In the genomic region with DNA sequence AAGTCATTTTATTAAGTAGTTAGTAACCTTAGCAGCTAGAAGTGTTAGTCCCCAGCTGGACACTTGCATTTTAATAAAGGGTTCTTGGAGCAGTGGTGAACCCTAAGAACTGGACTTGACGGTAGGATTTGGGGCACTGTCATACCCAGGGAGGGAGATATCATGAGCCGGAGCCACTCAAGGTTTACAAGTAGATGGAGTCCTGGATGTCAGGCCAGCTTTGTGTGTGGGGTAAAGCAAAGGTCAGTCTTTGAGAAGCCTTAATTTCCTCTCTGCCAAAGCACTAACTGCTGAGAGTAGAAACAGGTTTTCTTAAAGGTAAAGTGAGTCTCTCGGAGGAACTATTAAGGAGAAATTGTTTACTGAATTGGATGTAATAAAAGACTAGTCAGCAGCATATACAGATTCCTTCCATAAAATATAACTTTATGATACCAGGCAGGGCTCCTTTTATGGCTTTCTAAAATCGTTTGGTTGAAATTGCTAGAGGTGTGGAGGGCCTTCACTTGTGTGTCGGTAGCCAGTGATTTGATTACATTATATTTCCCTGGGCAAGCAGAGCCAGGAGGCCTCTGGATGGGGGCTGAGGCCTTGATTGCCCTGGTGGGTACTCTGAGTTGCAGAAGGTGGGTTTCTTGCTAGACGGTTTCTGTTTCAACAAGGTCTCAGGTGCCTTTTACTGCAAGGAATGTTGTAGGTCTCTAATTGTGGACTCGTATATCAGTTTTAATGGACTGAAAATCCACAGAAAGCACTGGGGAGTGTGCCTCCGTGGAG, we compare ENCODE assay signal across 23 cellular contexts. TPM values are rescaled to one million over a fixed set of nuclear protein-coding genes. Genes with fewer than 3 reads are reported as not detected.
DNase-seq lines count a peak whose midpoint lies in the region; ATAC-seq and TF ChIP-seq lines count a peak whose summit lies in the region.
"Had no signal": no experiment of that assay in that cellular context is flagged by ENCODE, and none has a peak within 500 bp of the region (broad histone marks: within the 10 kb centered on the region; RNA-seq: fewer than 3 reads in every experiment).

No MANE protein-coding gene starts in this region.

- DNase-seq in natural killer cell (no peak), nephron progenitor cell (no peak), Caco-2 (no peak), CD1c-positive myeloid dendritic cell (ENCODE audit: extremely low spot score) (no peak)
- DNase-seq in natural killer cell treated with Interleukin-12 subunit alpha and Interleukin-12 subunit beta and Interleukin-15 and Interleukin-18, amount 100 ng/mL, for 72 hours (ENCODE audit: low spot score), result no peak
- DNase-seq in central memory CD8-positive, alpha-beta T cell (ENCODE audit: low spot score in 2 of 2), result no peak
- DNase-seq: activated CD8-positive, alpha-beta memory T cell treated with anti-CD3 and anti-CD28 coated beads for 24 hours; CD4-positive, alpha-beta T cell; GDM1; HCEC 1CT; MM.1S; naive thymus-derived CD4-positive, alpha-beta T cell; NCI-H1436; NCI-H2107; NCI-H510A treated with DMSO at 0.1 percent for 48 hours had no signal

- H3K9me3 Mint-ChIP-seq in natural killer cell, result no peaks in the 10 kb centered on the region
- H3K9me3 Mint-ChIP-seq in natural killer cell treated with Interleukin-12 subunit alpha and Interleukin-12 subunit beta and Interleukin-15 and Interleukin-18, amount 100 ng/mL, for 72 hours, result no peaks in the 10 kb centered on the region
- H3K9me3 Mint-ChIP-seq in central memory CD8-positive, alpha-beta T cell, result no peaks in the 10 kb centered on the region
- no peaks in the 10 kb centered on the region for H3K9me3 Mint-ChIP-seq in nephron progenitor cell
- no peaks in the 10 kb centered on the region for H3K9me3 Mint-ChIP-seq in Caco-2 (ENCODE audit: unreplicated experiment)
- H3K9me3 Mint-ChIP-seq: CD4-positive, alpha-beta T cell; memory B cell; naive thymus-derived CD4-positive, alpha-beta T cell; T-helper 1 cell treated with Interleukin-12 subunit alpha and Interleukin-12 subunit beta and Interleukin-4 antibody, amounts not matched to agents 30 μg/mL and 1 μg/mL, for 36 hours had no signal

- H3K27me3 Mint-ChIP-seq in natural killer cell (ENCODE audit: low read depth in 2 of 2) (no peaks in the 10 kb centered on the region), nephron progenitor cell (ENCODE audit: low read depth, poor library complexity) (peaks cover 7% of the 10 kb centered on the region), Caco-2 (ENCODE audit: insufficient read depth, unreplicated experiment) (no peaks in the 10 kb centered on the region)
- no peaks in the 10 kb centered on the region for H3K27me3 Mint-ChIP-seq in natural killer cell treated with Interleukin-12 subunit alpha and Interleukin-12 subunit beta and Interleukin-15 and Interleukin-18, amount 100 ng/mL, for 72 hours
- H3K27me3 Mint-ChIP-seq in central memory CD8-positive, alpha-beta T cell, result no peaks in the 10 kb centered on the region
- H3K27me3 Mint-ChIP-seq: CD4-positive, alpha-beta T cell; memory B cell; naive thymus-derived CD4-positive, alpha-beta T cell had no signal

- intact Hi-C loops in natural killer cell (cut with micrococcal nuclease), result no loop called here
- intact Hi-C loops in Caco-2 (cut with micrococcal nuclease; ENCODE audit: unreplicated experiment), result no loop called here

- CTCF ChIA-PET in Caco-2 (lab: Charles Lee), result no interaction called here

- BruUV-seq in Caco-2 (replicated peaks; lab: Mats Ljungman, UMichigan), result no TSS peak

- POLR2A ChIA-PET in Caco-2 (lab: Charles Lee), result no interaction called here

- no peaks in the 10 kb centered on the region for H3K36me3 ChIP-seq in Caco-2 (ENCODE audit: control insufficient read depth, insufficient read depth, low read length)
- H3K36me3 ChIP-seq: SJSA1 had no signal

- H3K9me3 ChIP-seq in Caco-2, result no peaks in the 10 kb centered on the region
- H3K9me3 ChIP-seq: gastroesophageal sphincter, SJSA1 had no signal

- H3K4me3 Mint-ChIP-seq in natural killer cell (no peak overlapping the region), nephron progenitor cell (no peak overlapping the region), Caco-2 (ENCODE audit: unreplicated experiment) (no peak overlapping the region)
- no peak overlapping the region for H3K4me3 Mint-ChIP-seq in natural killer cell treated with Interleukin-12 subunit alpha and Interleukin-12 subunit beta and Interleukin-15 and Interleukin-18, amount 100 ng/mL, for 72 hours
- no peak overlapping the region for H3K4me3 Mint-ChIP-seq in central memory CD8-positive, alpha-beta T cell
- H3K4me3 Mint-ChIP-seq: CD4-positive, alpha-beta T cell; memory B cell; T-helper 1 cell treated with Interleukin-12 subunit alpha and Interleukin-12 subunit beta and Interleukin-4 antibody, amounts not matched to agents 30 μg/mL and 1 μg/mL, for 36 hours had no signal

- ATAC-seq in natural killer cell, result no peak
- no peak for ATAC-seq in natural killer cell treated with Interleukin-12 subunit alpha and Interleukin-12 subunit beta and Interleukin-15 and Interleukin-18, amount 100 ng/mL, for 72 hours
- no peak for ATAC-seq in central memory CD8-positive, alpha-beta T cell (replicated peaks; ENCODE audit: extremely low read depth, poor library complexity, severe bottlenecking)
- no peak for ATAC-seq in HG02870 (IDR thresholded peaks at IDR 0.05; ENCODE audit: unreplicated experiment)
- ATAC-seq: gastroesophageal sphincter; naive thymus-derived CD4-positive, alpha-beta T cell had no signal

- no peak overlapping the region for H3K4me3 ChIP-seq in Caco-2 (ENCODE audit: low read depth, low read length)
- H3K4me3 ChIP-seq: coronary artery, gastroesophageal sphincter, SJSA1 had no signal

- peaks cover 8% of the 10 kb centered on the region for H3K4me1 ChIP-seq in Caco-2
- H3K4me1 ChIP-seq: parathyroid adenoma, SJSA1 had no signal

- no peaks in the 10 kb centered on the region for H3K27me3 ChIP-seq in Caco-2 (replicated peaks; ENCODE audit: control insufficient read depth, insufficient read depth, low read length)
- H3K27me3 ChIP-seq: gastroesophageal sphincter, SJSA1 had no signal

- H3K27ac Mint-ChIP-seq in natural killer cell, result peak overlapping the region; percentile 9 to 13
- peak overlapping the region in 1 of 2 donors; percentile 54 for H3K27ac Mint-ChIP-seq in natural killer cell treated with Interleukin-12 subunit alpha and Interleukin-12 subunit beta and Interleukin-15 and Interleukin-18, amount 100 ng/mL, for 72 hours
- peak overlapping the region; percentile 80 for H3K27ac Mint-ChIP-seq in central memory CD8-positive, alpha-beta T cell (ENCODE audit: low read depth)
- H3K27ac Mint-ChIP-seq in nephron progenitor cell, result peak overlapping the region; percentile 17
- H3K27ac Mint-ChIP-seq in Caco-2 (ENCODE audit: unreplicated experiment), result no peak overlapping the region
- H3K27ac Mint-ChIP-seq: memory B cell; T-helper 1 cell treated with Interleukin-12 subunit alpha and Interleukin-12 subunit beta and Interleukin-4 antibody, amounts not matched to agents 30 μg/mL and 1 μg/mL, for 36 hours had no signal

- H3K36me3 Mint-ChIP-seq in natural killer cell, result peaks cover 9% of the 10 kb centered on the region
- H3K36me3 Mint-ChIP-seq in natural killer cell treated with Interleukin-12 subunit alpha and Interleukin-12 subunit beta and Interleukin-15 and Interleukin-18, amount 100 ng/mL, for 72 hours, result peaks cover 17% of the 10 kb centered on the region
- H3K36me3 Mint-ChIP-seq in central memory CD8-positive, alpha-beta T cell (ENCODE audit: insufficient read depth), result peaks cover 25% of the 10 kb centered on the region
- H3K36me3 Mint-ChIP-seq in nephron progenitor cell (ENCODE audit: low read depth), result no peaks in the 10 kb centered on the region
- H3K36me3 Mint-ChIP-seq in Caco-2 (ENCODE audit: insufficient read depth, unreplicated experiment), result no peaks in the 10 kb centered on the region
- H3K36me3 Mint-ChIP-seq: brain had no signal

- H3K4me1 Mint-ChIP-seq in natural killer cell, result peaks cover 50 to 54% of the 10 kb centered on the region in 2 donors
- peaks cover 49 to 52% of the 10 kb centered on the region in 2 donors for H3K4me1 Mint-ChIP-seq in natural killer cell treated with Interleukin-12 subunit alpha and Interleukin-12 subunit beta and Interleukin-15 and Interleukin-18, amount 100 ng/mL, for 72 hours (ENCODE audit: low read depth in 2 of 2)
- H3K4me1 Mint-ChIP-seq in central memory CD8-positive, alpha-beta T cell, result peaks cover 53% of the 10 kb centered on the region
- peaks cover 19% of the 10 kb centered on the region for H3K4me1 Mint-ChIP-seq in nephron progenitor cell
- no peaks in the 10 kb centered on the region for H3K4me1 Mint-ChIP-seq in Caco-2 (ENCODE audit: low read depth, unreplicated experiment)

- TF ChIP-seq CTCF in natural killer cell (IDR thresholded peaks at IDR 0.05) (no peak), nephron progenitor cell (IDR thresholded peaks at IDR 0.05) (no peak), Caco-2 (IDR thresholded peaks at IDR 0.05; ENCODE audit: insufficient read depth in 1 of 2, low read depth in 1 of 2, low read length in 1 of 2, severe bottlenecking in 1 of 2, unreplicated experiment in 1 of 2) (no peak)

RNA-seq across cellular contexts. Expression of gene SQOR, which starts 23.1 kb away (rescaled TPM):
- total RNA-seq in natural killer cell (10 to 100 TPM; 22.8 to 36.5 (median 29.9) TPM), Caco-2 (2022) (5.0 and 7.5 TPM in 2 replicates)
- 100 to 1,000 TPM in 1 of 2 donors, 10 to 100 TPM in 1; 91.2 to 193 TPM for total RNA-seq in natural killer cell treated with Interleukin-12 subunit alpha and Interleukin-12 subunit beta and Interleukin-15 and Interleukin-18, amount 100 ng/mL, for 72 hours
